ENCODE assay signal across 19 cellular contexts in genomic region chr16:632486-633335, GRCh38.
"Had no signal": no experiment of that assay in that cellular context is flagged by ENCODE, and none has a peak within 500 bp of the region (broad histone marks: within the 10 kb centered on the region; RNA-seq: fewer than 3 reads in every experiment).

No MANE protein-coding gene starts in this region.

- H3K4me3 Mint-ChIP-seq: activated naive CD4-positive, alpha-beta T cell treated with anti-CD3 and anti-CD28 coated beads, Interleukin-2, amount 50 U/mL, for 24 hours; brain; dendritic cell treated with granulocyte-macrophage colony-stimulating factor and Interleukin-4, amounts not matched to agents 40 ng/mL and 50 ng/mL, for 4 days; naive thymus-derived CD8-positive, alpha-beta T cell had no signal

- DNase-seq: activated CD4-positive, alpha-beta T cell treated with anti-CD3 and anti-CD28 coated beads, Interleukin-2, amount 50 U/mL, for 1 hour; activated effector memory CD4-positive, alpha-beta T cell treated with Interleukin-2 at 50 U/mL for 16 hours; activated T-cell treated with anti-CD3 and anti-CD28 coated beads, Interleukin-2, amount 50 U/mL, for 1 hour; amniotic stem cell; erythroblast; hippocampal formation; mucosa of descending colon; occipital lobe; stimulated activated CD4-positive, alpha-beta T cell treated with anti-CD3 and anti-CD28 coated beads, Interleukin-4, amount 100 ng/mL, for 1 hour; stimulated activated CD8-positive, alpha-beta memory T cell treated with anti-CD3 and anti-CD28 coated beads, Interleukin-4, amount 100 ng/mL, for 48 hours; stimulated activated naive CD8-positive, alpha-beta T cell treated with anti-CD3 and anti-CD28 coated beads, Interleukin-15, Interleukin-2, amounts not matched to agents 100 U/mL and 50 U/mL, for 24 hours; T-helper 2 cell had no signal

- H3K27ac Mint-ChIP-seq: activated naive CD4-positive, alpha-beta T cell treated with anti-CD3 and anti-CD28 coated beads, Interleukin-2, amount 50 U/mL, for 24 hours; brain; dendritic cell treated with granulocyte-macrophage colony-stimulating factor and Interleukin-4, amounts not matched to agents 40 ng/mL and 50 ng/mL, for 4 days; naive thymus-derived CD8-positive, alpha-beta T cell had no signal

- H3K27me3 Mint-ChIP-seq: activated naive CD4-positive, alpha-beta T cell treated with anti-CD3 and anti-CD28 coated beads, Interleukin-2, amount 50 U/mL, for 24 hours had no signal

- H3K9me3 Mint-ChIP-seq: activated naive CD4-positive, alpha-beta T cell treated with anti-CD3 and anti-CD28 coated beads, Interleukin-2, amount 50 U/mL, for 24 hours; dendritic cell treated with granulocyte-macrophage colony-stimulating factor and Interleukin-4, amounts not matched to agents 40 ng/mL and 50 ng/mL, for 4 days had no signal

- H3K9me3 ChIP-seq: mucosa of descending colon, suprapubic skin, upper lobe of left lung had no signal

- H3K36me3 Mint-ChIP-seq: activated naive CD4-positive, alpha-beta T cell treated with anti-CD3 and anti-CD28 coated beads, Interleukin-2, amount 50 U/mL, for 24 hours; brain had no signal

- ATAC-seq: mucosa of descending colon; naive thymus-derived CD8-positive, alpha-beta T cell; stimulated activated naive CD8-positive, alpha-beta T cell treated with anti-CD3 and anti-CD28 coated beads, Interleukin-15, Interleukin-2, amounts not matched to agents 100 U/mL and 50 U/mL, for 24 hours had no signal

- H3K27ac ChIP-seq: suprapubic skin, upper lobe of left lung had no signal

- H3K27me3 ChIP-seq: suprapubic skin, upper lobe of left lung had no signal

- H3K4me3 ChIP-seq: mucosa of descending colon, suprapubic skin, upper lobe of left lung had no signal

- FAIRE-seq: TTC549 had no signal
